12 cellular contexts compared by ENCODE assay signal in genomic region chr2:113137827-113138226, GRCh38. TPM values are rescaled to one million over a fixed set of nuclear protein-coding genes. Genes with fewer than 3 reads are reported as not detected.
DNase-seq lines count a peak whose midpoint lies in the region; ATAC-seq and TF ChIP-seq lines count a peak whose summit lies in the region.
"Had no signal": no experiment of that assay in that cellular context is flagged by ENCODE, and none has a peak within 500 bp of the region (broad histone marks: within the 10 kb centered on the region; RNA-seq: fewer than 3 reads in every experiment).

No MANE protein-coding gene starts in this region.

- POLR2A ChIA-PET in HCT116 (lab: Charles Lee), result interaction anchor here (1.0 to 2.6 kb wide), 5 partner anchors 19 to 67 kb away, joined by 3 to 11 read pairs (median 7); no protein-coding TSS in a partner anchor

- no peaks in the 10 kb centered on the region for H3K36me3 Mint-ChIP-seq in activated naive CD8-positive, alpha-beta T cell treated with anti-CD3 and anti-CD28 coated beads, Interleukin-2, amount 50 U/mL, for 24 hours (ENCODE audit: low read depth)
- no peaks in the 10 kb centered on the region for H3K36me3 Mint-ChIP-seq in activated naive CD8-positive, alpha-beta T cell treated with anti-CD3 and anti-CD28 coated beads for 36 hours
- H3K36me3 Mint-ChIP-seq in stimulated activated effector memory CD8-positive, alpha-beta T cell treated with anti-CD3 and anti-CD28 coated beads, Interleukin-12 subunit alpha, Interleukin-12 subunit beta, amount 100 ng/mL, for 72 hours, result no peaks in the 10 kb centered on the region
- H3K36me3 Mint-ChIP-seq: CD4-positive, CD25-positive, alpha-beta regulatory T cell; IgD-negative memory B cell had no signal

- no peaks in the 10 kb centered on the region for H3K9me2 ChIP-seq in HCT116 (ENCODE audit: insufficient read depth)

- TF ChIP-seq POLR2A in HCT116 (IDR thresholded peaks at IDR 0.05; ENCODE audit: borderline replicate concordance, extremely low read depth, insufficient read depth, insufficient read length) (no peak), esophagus squamous epithelium (IDR thresholded peaks at IDR 0.05) (no peak)

- TF ChIP-seq CTCF in HCT116 (IDR thresholded peaks at IDR 0.05 in 2 of 3, conservative IDR thresholded peaks at IDR 0.05 in 1 of 3; ENCODE audit: borderline replicate concordance in 1 of 3, insufficient read depth in 1 of 3, low read depth in 2 of 3, low read length in 2 of 3), result no peak
- TF ChIP-seq CTCF in esophagus squamous epithelium (IDR thresholded peaks at IDR 0.05), result no peak

- H3K9me3 Mint-ChIP-seq in activated naive CD8-positive, alpha-beta T cell treated with anti-CD3 and anti-CD28 coated beads, Interleukin-2, amount 50 U/mL, for 24 hours, result no peaks in the 10 kb centered on the region
- H3K9me3 Mint-ChIP-seq in activated naive CD8-positive, alpha-beta T cell treated with anti-CD3 and anti-CD28 coated beads for 36 hours, result no peaks in the 10 kb centered on the region
- H3K9me3 Mint-ChIP-seq in stimulated activated effector memory CD8-positive, alpha-beta T cell treated with anti-CD3 and anti-CD28 coated beads, Interleukin-12 subunit alpha, Interleukin-12 subunit beta, amount 100 ng/mL, for 72 hours, result no peaks in the 10 kb centered on the region
- H3K9me3 Mint-ChIP-seq: CD4-positive, CD25-positive, alpha-beta regulatory T cell; IgD-negative memory B cell had no signal

- H3K9ac ChIP-seq in HCT116 (ENCODE audit: low read length), result no peak overlapping the region

- BruUV-seq in HCT116 (replicated peaks; lab: Mats Ljungman, UMichigan), result no TSS peak

- H3K36me3 ChIP-seq in HCT116 (ENCODE audit: control insufficient read depth in 1 of 2, insufficient read depth in 2 of 2, low read length in 2 of 2) (no peaks in the 10 kb centered on the region), esophagus squamous epithelium (peaks cover 0 to 15% (median 8%) of the 10 kb centered on the region in 3 donors)

- WGBS in esophagus squamous epithelium, 2 donors, result 89 to 100% methylated on average over 1 of the region's 1 CpG

- no peak overlapping the region for H3K4me3 Mint-ChIP-seq in activated naive CD8-positive, alpha-beta T cell treated with anti-CD3 and anti-CD28 coated beads, Interleukin-2, amount 50 U/mL, for 24 hours
- H3K4me3 Mint-ChIP-seq in activated naive CD8-positive, alpha-beta T cell treated with anti-CD3 and anti-CD28 coated beads for 36 hours, result no peak overlapping the region
- H3K4me3 Mint-ChIP-seq in stimulated activated effector memory CD8-positive, alpha-beta T cell treated with anti-CD3 and anti-CD28 coated beads, Interleukin-12 subunit alpha, Interleukin-12 subunit beta, amount 100 ng/mL, for 72 hours, result no peak overlapping the region

- H3K4me3 ChIP-seq in HCT116 (replicated peaks in 1 of 2; ENCODE audit: low read depth in 1 of 2, low read length in 2 of 2) (no peak overlapping the region), esophagus squamous epithelium (no peak overlapping the region)

- no peak overlapping the region for H3K27ac ChIP-seq in HCT116 (ENCODE audit: low read depth, low read length)
- peak overlapping the region in 3 of 4 donors; percentile 47 to 83 (median 64) for H3K27ac ChIP-seq in esophagus squamous epithelium

- H3K4me1 ChIP-seq in HCT116 (ENCODE audit: control insufficient read depth in 1 of 2, insufficient read depth in 2 of 2, low read length in 2 of 2) (peaks cover 0 to 21% of the 10 kb centered on the region in 2 experiments; a peak in 3 of 4 replicates), esophagus squamous epithelium (peaks cover 0 to 24% (median 6%) of the 10 kb centered on the region in 3 donors)

- H4K20me1 ChIP-seq in HCT116 (ENCODE audit: insufficient read depth), result no peaks in the 10 kb centered on the region

- H3K27me3 ChIP-seq in HCT116 (ENCODE audit: insufficient read depth, low read length) (no peaks in the 10 kb centered on the region), esophagus squamous epithelium (no peaks in the 10 kb centered on the region)

- no peak overlapping the region for H3K4me2 ChIP-seq in HCT116 (ENCODE audit: low read length)

- intact Hi-C loops in HCT116 (cut with micrococcal nuclease) (loop anchor here (1.0 to 5.0 kb wide), 3 partner anchors 61 to 254 kb away; no protein-coding TSS in a partner anchor), esophagus squamous epithelium (cut with DNase I) (loop anchor here (10.0 kb wide), 1 partner anchor 237 kb away; no protein-coding TSS in a partner anchor)

- DNase-seq in activated naive CD8-positive, alpha-beta T cell treated with anti-CD3 and anti-CD28 coated beads, Interleukin-2, amount 50 U/mL, for 24 hours, result no peak
- no peak for DNase-seq in activated naive CD8-positive, alpha-beta T cell treated with anti-CD3 and anti-CD28 coated beads for 36 hours
- no peak for DNase-seq in HCT116 (ENCODE audit: low read depth, low spot score)
- no peak for DNase-seq in esophagus squamous epithelium (lab: John Stamatoyannopoulos, UW)
- peak in 1 of 2 donors; percentile 49 for DNase-seq in stimulated activated effector memory CD8-positive, alpha-beta T cell treated with anti-CD3 and anti-CD28 coated beads, Interleukin-12 subunit alpha, Interleukin-12 subunit beta, amount 100 ng/mL, for 72 hours (ENCODE audit: low spot score in 2 of 2)
- DNase-seq in NCI-H526 treated with DMSO at 0.1 percent for 48 hours (lab: John Stamatoyannopoulos, UW), result no peak
- DNase-seq: NCI-H524 treated with DMSO at 0.1 percent for 48 hours, Right ventricle myocardium superior had no signal

- H3K4me1 Mint-ChIP-seq in activated naive CD8-positive, alpha-beta T cell treated with anti-CD3 and anti-CD28 coated beads, Interleukin-2, amount 50 U/mL, for 24 hours, result peaks cover 25% of the 10 kb centered on the region
- peaks cover 27% of the 10 kb centered on the region for H3K4me1 Mint-ChIP-seq in activated naive CD8-positive, alpha-beta T cell treated with anti-CD3 and anti-CD28 coated beads for 36 hours
- peaks cover 22% of the 10 kb centered on the region for H3K4me1 Mint-ChIP-seq in stimulated activated effector memory CD8-positive, alpha-beta T cell treated with anti-CD3 and anti-CD28 coated beads, Interleukin-12 subunit alpha, Interleukin-12 subunit beta, amount 100 ng/mL, for 72 hours

- CTCF ChIA-PET in HCT116 (lab: Charles Lee), result interaction anchor here (0.5 to 4.6 kb wide), 41 partner anchors 10 to 463 kb away, joined by 3 to 103 read pairs (median 5); no protein-coding TSS in a partner anchor

- no peak for ATAC-seq in activated naive CD8-positive, alpha-beta T cell treated with anti-CD3 and anti-CD28 coated beads, Interleukin-2, amount 50 U/mL, for 24 hours
- ATAC-seq in HCT116 (no peak), HG03342 (IDR thresholded peaks at IDR 0.05; ENCODE audit: unreplicated experiment) (no peak), GM21717 (IDR thresholded peaks at IDR 0.05; ENCODE audit: unreplicated experiment) (no peak)
- ATAC-seq in stimulated activated effector memory CD8-positive, alpha-beta T cell treated with anti-CD3 and anti-CD28 coated beads, Interleukin-12 subunit alpha, Interleukin-12 subunit beta, amount 100 ng/mL, for 72 hours, result no peak

- peak overlapping the region; percentile 92 for H2AFZ ChIP-seq in HCT116 (ENCODE audit: low read depth, low read length, poor library complexity, severe bottlenecking)

- TF ChIP-seq RAD21 in HCT116 (IDR thresholded peaks at IDR 0.05; ENCODE audit: low read depth), result no peak

- no peaks in the 10 kb centered on the region for H3K9me3 ChIP-seq in HCT116 (ENCODE audit: control insufficient read depth in 1 of 2, insufficient read depth in 1 of 2, low read depth in 1 of 2, low read length in 2 of 2)
- no peaks in the 10 kb centered on the region for H3K9me3 ChIP-seq in esophagus squamous epithelium

- RAD21 ChIA-PET in HCT116 (lab: Charles Lee; ENCODE audit: low non-redundant PET in 1 of 2, low total read pairs in 2 of 2, uncharacterized antibody in 2 of 2, unreplicated experiment in 2 of 2), result interaction anchor here (0.7 to 2.1 kb wide), 4 partner anchors 19 to 522 kb away, joined by 3 to 10 read pairs (median 5); no protein-coding TSS in a partner anchor

- H3K27me3 Mint-ChIP-seq in activated naive CD8-positive, alpha-beta T cell treated with anti-CD3 and anti-CD28 coated beads, Interleukin-2, amount 50 U/mL, for 24 hours, result no peaks in the 10 kb centered on the region
- no peaks in the 10 kb centered on the region for H3K27me3 Mint-ChIP-seq in activated naive CD8-positive, alpha-beta T cell treated with anti-CD3 and anti-CD28 coated beads for 36 hours
- H3K27me3 Mint-ChIP-seq: CD4-positive, CD25-positive, alpha-beta regulatory T cell had no signal

- peak overlapping the region; percentile 28 for H3K27ac Mint-ChIP-seq in activated naive CD8-positive, alpha-beta T cell treated with anti-CD3 and anti-CD28 coated beads, Interleukin-2, amount 50 U/mL, for 24 hours
- H3K27ac Mint-ChIP-seq in activated naive CD8-positive, alpha-beta T cell treated with anti-CD3 and anti-CD28 coated beads for 36 hours, result no peak overlapping the region
- H3K27ac Mint-ChIP-seq in stimulated activated effector memory CD8-positive, alpha-beta T cell treated with anti-CD3 and anti-CD28 coated beads, Interleukin-12 subunit alpha, Interleukin-12 subunit beta, amount 100 ng/mL, for 72 hours, result peak overlapping the region; percentile 50

- H3K79me2 ChIP-seq in HCT116 (ENCODE audit: insufficient read depth, low read length), result no peaks in the 10 kb centered on the region

TF ChIP-seq in HCT116, 20 proteins besides CTCF, POLR2A, EP300 and RAD21 (continues in another document):
- no peak for TF ChIP-seq POLR2AphosphoS5 (IDR thresholded peaks at IDR 0.05; ENCODE audit: low read depth, low read length)
- TF ChIP-seq JUND (IDR thresholded peaks at IDR 0.05), result no peak
- TF ChIP-seq TCF7L2 (IDR thresholded peaks at IDR 0.05; ENCODE audit: borderline replicate concordance, extremely low read depth, insufficient read depth, insufficient read length), result no peak
- no peak for TF ChIP-seq ATF3 (IDR thresholded peaks at IDR 0.05)

RNA-seq across cellular contexts. Expression of gene IL1RN, which starts 10.4 kb away (rescaled TPM):
- under 1 TPM; 0.19 to 0.30 TPM for total RNA-seq in activated naive CD8-positive, alpha-beta T cell treated with anti-CD3 and anti-CD28 coated beads for 36 hours
- total RNA-seq in HCT116 (2021; ENCODE audit: unreplicated experiment) (0.25 TPM), esophagus squamous epithelium (1,000 to 10,000 TPM in 2 of 4 donors, 100 to 1,000 TPM in 2; 594 to 1,539 (median 978) TPM)
- polyA plus RNA-seq in HCT116 (2012), result 0.25 and 0.26 TPM in 2 replicates
- total RNA-seq: CD4-positive, CD25-positive, alpha-beta regulatory T cell had no signal
- polyA plus RNA-seq: IgD-negative memory B cell had no signal

RNA-seq across cellular contexts. Expression of gene PSD4, which starts 35.9 kb away (rescaled TPM):
- total RNA-seq in activated naive CD8-positive, alpha-beta T cell treated with anti-CD3 and anti-CD28 coated beads for 36 hours, result 100 to 1,000 TPM; 194 to 198 TPM
- total RNA-seq in HCT116 (2021; ENCODE audit: unreplicated experiment) (12.6 TPM), esophagus squamous epithelium (10 to 100 TPM; 25.1 to 62.5 (median 50.2) TPM)
- polyA plus RNA-seq in HCT116 (2012), result 7.4 and 8.1 TPM in 2 replicates

Comparison
In these comparisons a context has a peak if more than half of its experiments do, and no peak if none do; other contexts are left out.
1. RNA of gene IL1RN, which starts 10.4 kb away (total RNA-seq): 594 to 1,539 TPM in esophagus squamous epithelium; 0.19 to 0.30 TPM in activated naive CD8-positive, alpha-beta T cell treated with anti-CD3 and anti-CD28 coated beads for 36 hours and 0.25 TPM in HCT116 (single experiment); every median in the first group is over 100 times any median in the second.